ENCODE assay signal across 8 cellular contexts in genomic region chr1:168360151-168360550, GRCh38.
A peak's percentile ranks its signal among the peaks of the same experiment; 100 is the strongest.
DNase-seq lines count a peak whose midpoint lies in the region; ATAC-seq, FAIRE-seq and TF ChIP-seq lines count a peak whose summit lies in the region.
"Had no signal": no experiment of that assay in that cellular context is flagged by ENCODE, and none has a peak within 500 bp of the region (broad histone marks: within the 10 kb centered on the region; RNA-seq: fewer than 3 reads in every experiment).

No MANE protein-coding gene starts in this region.

- peaks cover 9% of the 10 kb centered on the region for H3K36me3 Mint-ChIP-seq in natural killer cell treated with Interleukin-12 subunit alpha and Interleukin-12 subunit beta and Interleukin-15 and Interleukin-18, amount 100 ng/mL, for 72 hours

- no peak overlapping the region for H3K4me3 ChIP-seq in right lobe of liver

- TF ChIP-seq CTCF in right lobe of liver (IDR thresholded peaks at IDR 0.05) = no peak

- DNase-seq in D341Med (ENCODE audit: low spot score) (peak; percentile 4), H54 (ENCODE audit: insufficient read length, low spot score) (peak; percentile 16), astrocyte of the hippocampus (ENCODE audit: low read depth, low spot score) (peak; percentile 24), right lobe of liver (no peak)
- peak; percentile 88 for DNase-seq in natural killer cell treated with Interleukin-12 subunit alpha and Interleukin-12 subunit beta and Interleukin-15 and Interleukin-18, amount 100 ng/mL, for 72 hours (ENCODE audit: low spot score)

- FAIRE-seq in H54 (lab: Jason Lieb, UNC) = no peak

- peak overlapping the region; percentile 81 for H3K4me3 Mint-ChIP-seq in natural killer cell treated with Interleukin-12 subunit alpha and Interleukin-12 subunit beta and Interleukin-15 and Interleukin-18, amount 100 ng/mL, for 72 hours
- H3K4me3 Mint-ChIP-seq: stimulated activated naive CD8-positive, alpha-beta T cell treated with anti-CD3 and anti-CD28 coated beads, Interleukin-15, Interleukin-2, amounts not matched to agents 100 ng/mL and 50 ng/mL, for 24 hours had no signal

- no peaks in the 10 kb centered on the region for H3K9me3 ChIP-seq in right lobe of liver

- TF ChIP-seq POLR2A in H54 (IDR thresholded peaks at IDR 0.05; ENCODE audit: low read depth, low read length) (no peak), right lobe of liver (IDR thresholded peaks at IDR 0.05) (no peak)

- no peak overlapping the region for H3K27ac ChIP-seq in right lobe of liver

- H3K9me3 Mint-ChIP-seq in natural killer cell treated with Interleukin-12 subunit alpha and Interleukin-12 subunit beta and Interleukin-15 and Interleukin-18, amount 100 ng/mL, for 72 hours = no peaks in the 10 kb centered on the region
- H3K9me3 Mint-ChIP-seq: stimulated activated naive CD8-positive, alpha-beta T cell treated with anti-CD3 and anti-CD28 coated beads, Interleukin-15, Interleukin-2, amounts not matched to agents 100 ng/mL and 50 ng/mL, for 24 hours had no signal

- no peaks in the 10 kb centered on the region for H3K27me3 Mint-ChIP-seq in natural killer cell treated with Interleukin-12 subunit alpha and Interleukin-12 subunit beta and Interleukin-15 and Interleukin-18, amount 100 ng/mL, for 72 hours
- H3K27me3 Mint-ChIP-seq: stimulated activated naive CD8-positive, alpha-beta T cell treated with anti-CD3 and anti-CD28 coated beads, Interleukin-15, Interleukin-2, amounts not matched to agents 100 ng/mL and 50 ng/mL, for 24 hours had no signal

- H3K27me3 ChIP-seq in right lobe of liver = no peaks in the 10 kb centered on the region

- H3K27ac Mint-ChIP-seq in natural killer cell treated with Interleukin-12 subunit alpha and Interleukin-12 subunit beta and Interleukin-15 and Interleukin-18, amount 100 ng/mL, for 72 hours = peak overlapping the region; percentile 86 to 87
- H3K27ac Mint-ChIP-seq: stimulated activated naive CD8-positive, alpha-beta T cell treated with anti-CD3 and anti-CD28 coated beads, Interleukin-15, Interleukin-2, amounts not matched to agents 100 ng/mL and 50 ng/mL, for 24 hours had no signal

- 66% methylated on average over 3 of the region's 3 CpGs for WGBS in right lobe of liver (ENCODE audit: insufficient coverage, low coverage, low lambda C conversion rate, missing lambda C conversion rate)

- no peaks in the 10 kb centered on the region for H3K36me3 ChIP-seq in right lobe of liver

- ATAC-seq in natural killer cell treated with Interleukin-12 subunit alpha and Interleukin-12 subunit beta and Interleukin-15 and Interleukin-18, amount 100 ng/mL, for 72 hours = peak; percentile 95 to 96
- ATAC-seq in GM19035 (IDR thresholded peaks at IDR 0.05; ENCODE audit: unreplicated experiment) = no peak
- no peak for ATAC-seq in right lobe of liver
- no peak for ATAC-seq in GM21360 (IDR thresholded peaks at IDR 0.05; ENCODE audit: unreplicated experiment)

- peaks cover 55 to 62% of the 10 kb centered on the region in 2 donors for H3K4me1 Mint-ChIP-seq in natural killer cell treated with Interleukin-12 subunit alpha and Interleukin-12 subunit beta and Interleukin-15 and Interleukin-18, amount 100 ng/mL, for 72 hours (ENCODE audit: low read depth in 2 of 2)

- intact Hi-C loops in right lobe of liver (cut with DNase I) = no loop called here

- H3K4me1 ChIP-seq in right lobe of liver = no peaks in the 10 kb centered on the region

Comparison
In these comparisons a context has a peak if more than half of its experiments do, and no peak if none do; other contexts are left out.
1. DNase-seq: peak in D341Med (single experiment), H54 (single experiment), astrocyte of the hippocampus (single experiment) and natural killer cell treated with Interleukin-12 subunit alpha and Interleukin-12 subunit beta and Interleukin-15 and Interleukin-18, amount 100 ng/mL, for 72 hours (single experiment); none in right lobe of liver (0 of 3).
2. ATAC-seq: peak in natural killer cell treated with Interleukin-12 subunit alpha and Interleukin-12 subunit beta and Interleukin-15 and Interleukin-18, amount 100 ng/mL, for 72 hours (2 of 2); none in GM19035 (single experiment), right lobe of liver (0 of 4) and GM21360 (single experiment).